ENCODE assay signal across 7 cellular contexts in genomic region chr10:21172774-21173432, GRCh38.
DNase-seq lines count a peak whose midpoint lies in the region; ATAC-seq and TF ChIP-seq lines count a peak whose summit lies in the region.

No MANE protein-coding gene starts in this region.

- no peak for TF ChIP-seq CTCF in brain (conservative IDR thresholded peaks at IDR 0.05)
- no peak for TF ChIP-seq CTCF in kidney epithelial cell (IDR thresholded peaks at IDR 0.05; ENCODE audit: insufficient read depth, low read length, poor library complexity, severe bottlenecking)

- H3K9me3 Mint-ChIP-seq in brain, result peaks cover 0 to 8% (median 3%) of the 10 kb centered on the region in 5 experiments

- peak overlapping the region; percentile 72 to 98 (median 83) for H3K4me3 Mint-ChIP-seq in brain

- peak overlapping the region; percentile 9 to 83 (median 75) for H3K27ac Mint-ChIP-seq in brain

- peaks cover 56% of the 10 kb centered on the region for H3K4me1 Mint-ChIP-seq in brain

- H3K27me3 ChIP-seq in kidney epithelial cell (ENCODE audit: control insufficient read depth, insufficient read depth, low read length), result peaks cover 2% of the 10 kb centered on the region

- DNase-seq in HuH-7 (ENCODE audit: low spot score) (peak; percentile 57), kidney epithelial cell (ENCODE audit: low read depth) (no peak), substantia nigra (lab: John Stamatoyannopoulos, UW) (peak in 15 of 49 donors; percentile 6 to 70 (median 27)), NCI-H1436 treated with DMSO at 0.1 percent for 48 hours (lab: John Stamatoyannopoulos, UW) (no peak), NOMO-1 treated with DMSO at 0.1 percent for 48 hours (lab: John Stamatoyannopoulos, UW; ENCODE audit: unreplicated experiment) (no peak)

- H3K27me3 Mint-ChIP-seq in brain, result peaks cover 23% of the 10 kb centered on the region

- H3K4me3 ChIP-seq in kidney epithelial cell (ENCODE audit: low read depth, low read length), result peak overlapping the region; percentile 68

- H3K36me3 ChIP-seq in kidney epithelial cell (ENCODE audit: control insufficient read depth, insufficient read depth, low read length), result no peaks in the 10 kb centered on the region

- no peak for ATAC-seq in GM21390 (IDR thresholded peaks at IDR 0.05; ENCODE audit: unreplicated experiment)

- peaks cover 27% of the 10 kb centered on the region for H3K36me3 Mint-ChIP-seq in brain

- H3K27ac ChIP-seq in substantia nigra (ENCODE audit: low read depth, low read length, poor library complexity, severe bottlenecking), result peak overlapping the region; percentile 50
